In genomic region chr4:26064009-26064408, GRCh38 we compare ENCODE assay signal across 7 cellular contexts.
DNase-seq lines count a peak whose midpoint lies in the region; ATAC-seq, FAIRE-seq and TF ChIP-seq lines count a peak whose summit lies in the region.
"Not testable (repeated sequence)": the region's sequence is repeated elsewhere in the genome, so short reads cannot be mapped to it uniquely, and the experiment has no call there.

No MANE protein-coding gene starts in this region.

- H3K36me3 Mint-ChIP-seq in T-helper 17 cell (ENCODE audit: low read depth) = not testable (repeated sequence)

- WGBS in H1 (ENCODE audit: extremely low coverage in 1 of 2, insufficient coverage in 1 of 2, insufficient read length in 1 of 2, insufficient replicate concordance in 2 of 2, low coverage in 1 of 2, low lambda C conversion rate in 2 of 2, missing lambda C conversion rate in 1 of 2), 2 experiments = 97% methylated on average over 19 of the region's 34 CpGs; no CpG with 5 or more reads in 1 of the 2 experiments
- WGBS in testis, 2 donors = 91% methylated on average over 13 of the region's 34 CpGs; no CpG with 5 or more reads in 1 of the 2 donors

- not testable (repeated sequence) for ATAC-seq in T-helper 17 cell

- H3K18ac ChIP-seq in H1 (ENCODE audit: extremely low read depth, low read length) = not testable (repeated sequence)

- H3K4me1 ChIP-seq in H1 (replicated peaks in 1 of 4; ENCODE audit: control insufficient read depth in 3 of 4, insufficient read depth in 4 of 4, low read length in 3 of 4); testis: not testable (repeated sequence)

- not testable (repeated sequence) for TF ChIP-seq POLR2A in H1 (IDR thresholded peaks at IDR 0.05; ENCODE audit: control extremely low read depth in 1 of 2, low read depth in 2 of 2, low read length in 2 of 2); testis (IDR thresholded peaks at IDR 0.05)

- intact Hi-C loops in testis (cut with DNase I; ENCODE audit: low total_unique reads) = not testable (repeated sequence)

- not testable (repeated sequence) for H3K14ac ChIP-seq in H1 (ENCODE audit: insufficient read length)

- not testable (repeated sequence) for H2AK5ac ChIP-seq in H1 (ENCODE audit: low read depth, low read length)

- not testable (repeated sequence) for H3K36me3 ChIP-seq in H1 (ENCODE audit: control insufficient read depth in 2 of 4, insufficient read depth in 4 of 4, low read length in 3 of 4); testis (ENCODE audit: low read depth, missing control alignments)

- H3K56ac ChIP-seq in H1 (replicated peaks; ENCODE audit: insufficient read length, low read depth, low read length) = not testable (repeated sequence)

- H3K23ac ChIP-seq in H1 (ENCODE audit: insufficient read length) = not testable (repeated sequence)

- H4K91ac ChIP-seq in H1 (replicated peaks; ENCODE audit: insufficient read length, low read length) = not testable (repeated sequence)

- H4K20me1 ChIP-seq in H1 (replicated peaks in 1 of 2; ENCODE audit: control insufficient read depth in 1 of 2, insufficient read depth in 2 of 2, low read length in 2 of 2) = not testable (repeated sequence)

- not testable (repeated sequence) for H3K4ac ChIP-seq in H1 (replicated peaks; ENCODE audit: insufficient read length, low read depth, low read length)

- H2BK15ac ChIP-seq in H1 (ENCODE audit: low read length) = not testable (repeated sequence)

- not testable (repeated sequence) for H4K5ac ChIP-seq in H1 (ENCODE audit: insufficient read length, low read depth, low read length)

- H3K27ac Mint-ChIP-seq in T-helper 17 cell = not testable (repeated sequence)

- CTCF ChIA-PET in H1 (lab: Charles Lee; ENCODE audit: partially characterized antibody) = interaction anchor here (0.9 to 8.0 kb wide), 11 partner anchors 9 to 353 kb away, joined by 3 to 54 read pairs (median 3); no protein-coding TSS in a partner anchor

- H3K4me1 Mint-ChIP-seq in T-helper 17 cell = not testable (repeated sequence)

- H3K27ac ChIP-seq in H1 (ENCODE audit: low read depth, low read length); testis: not testable (repeated sequence)

- not testable (repeated sequence) for H2BK20ac ChIP-seq in H1 (ENCODE audit: low read length)

- H4K8ac ChIP-seq in H1 (ENCODE audit: extremely low read depth, insufficient read depth, low read length) = peak overlapping the region; percentile 29; the same call in 1 of the 2 replicates

- H3K4me3 Mint-ChIP-seq in T-helper 17 cell = peak overlapping the region; percentile 25

- not testable (repeated sequence) for H3K79me2 ChIP-seq in H1 (ENCODE audit: control insufficient read depth in 1 of 2, insufficient read depth in 2 of 2, low read length in 2 of 2)

- peaks cover 11% of the 10 kb centered on the region for H3K27me3 Mint-ChIP-seq in T-helper 17 cell

- H3K23me2 ChIP-seq in H1 (ENCODE audit: low read depth, low read length) = not testable (repeated sequence)

- not testable (repeated sequence) for H3K4me2 ChIP-seq in H1 (ENCODE audit: insufficient read depth in 1 of 2, low read depth in 2 of 2, low read length in 2 of 2)

- POLR2A ChIA-PET in H1 (lab: Charles Lee; ENCODE audit: partially characterized antibody) = interaction anchor here (1.3 to 1.6 kb wide), 2 partner anchors 35 to 151 kb away, joined by 3 to 4 read pairs; no protein-coding TSS in a partner anchor

- not testable (repeated sequence) for H2BK5ac ChIP-seq in H1 (ENCODE audit: low read depth, low read length)

- DNase-seq in NCI-H69 (lab: John Stamatoyannopoulos, UW) = peak; percentile 59
- DNase-seq in NCI-H82 (lab: John Stamatoyannopoulos, UW) = peak; percentile 13
- not testable (repeated sequence) for DNase-seq in T-helper 17 cell; H1 (ENCODE audit: low read depth in 1 of 2, low spot score in 2 of 2); fibroblast of villous mesenchyme (ENCODE audit: low read depth); testis

- TF ChIP-seq EP300 in H1 (IDR thresholded peaks at IDR 0.05; ENCODE audit: borderline replicate concordance in 1 of 2, low read depth in 2 of 2, low read length in 2 of 2) = not testable (repeated sequence)

- FAIRE-seq in H1 (lab: Jason Lieb, UNC) = not testable (repeated sequence)

- not testable (repeated sequence) for H2BK120ac ChIP-seq in H1 (replicated peaks; ENCODE audit: low read depth, low read length)

- not testable (repeated sequence) for H2AFZ ChIP-seq in H1 (ENCODE audit: low read length)

- not testable (repeated sequence) for H3K9me3 ChIP-seq in T-helper 17 cell (ENCODE audit: control insufficient read depth, low read length, poor library complexity, severe bottlenecking); H1 (ENCODE audit: insufficient read depth in 2 of 2, low read depth in 1 of 2, low read length in 1 of 2); testis

- H2BK12ac ChIP-seq in H1 (ENCODE audit: low read depth, low read length) = not testable (repeated sequence)

- H3K27me3 ChIP-seq in H1 (replicated peaks in 1 of 4; ENCODE audit: control insufficient read depth in 3 of 4, extremely low read depth in 1 of 4, insufficient read depth in 3 of 4, low read length in 3 of 4); testis: not testable (repeated sequence)

- H3K79me1 ChIP-seq in H1 (ENCODE audit: low read depth, low read length) = not testable (repeated sequence)

- peak overlapping the region; percentile 21; the same call in 1 of the 2 replicates for H3K4me3 ChIP-seq in GM08714 (ENCODE audit: low read length)
- H3K4me3 ChIP-seq in H1 (ENCODE audit: extremely low read depth in 1 of 4, insufficient read depth in 2 of 4, low read depth in 3 of 4, low read length in 4 of 4) = not testable (repeated sequence)
- peak overlapping the region; percentile 27 for H3K4me3 ChIP-seq in fibroblast of villous mesenchyme (ENCODE audit: low read depth, low read length)
- peak overlapping the region; percentile 21 to 43 for H3K4me3 ChIP-seq in testis

- TF ChIP-seq RAD21 in H1 (IDR thresholded peaks at IDR 0.05 in 1 of 2, conservative IDR thresholded peaks at IDR 0.05 in 1 of 2; ENCODE audit: low read depth in 2 of 2, low read length in 2 of 2) = not testable (repeated sequence)

- H3K9ac ChIP-seq in H1 (replicated peaks in 1 of 4; ENCODE audit: extremely low read depth in 1 of 4, low read depth in 3 of 4, low read length in 3 of 4) = not testable (repeated sequence)

- not testable (repeated sequence) for TF ChIP-seq CTCF in H1 (IDR thresholded peaks at IDR 0.05; ENCODE audit: control extremely low read depth in 1 of 3, insufficient read depth in 1 of 3, low read depth in 1 of 3, low read length in 3 of 3); fibroblast of villous mesenchyme (IDR thresholded peaks at IDR 0.05; ENCODE audit: insufficient read depth, low read depth, low read length); testis (IDR thresholded peaks at IDR 0.05)
